In genomic region chr6:136956590-136957573, GRCh38 we compare ENCODE assay signal across 11 cellular contexts. TPM values are rescaled to one million over a fixed set of nuclear protein-coding genes. Genes with fewer than 3 reads are reported as not detected.
DNase-seq lines count a peak whose midpoint lies in the region; ATAC-seq and TF ChIP-seq lines count a peak whose summit lies in the region.
"Had no signal": no experiment of that assay in that cellular context is flagged by ENCODE, and none has a peak within 500 bp of the region (broad histone marks: within the 10 kb centered on the region; RNA-seq: fewer than 3 reads in every experiment).

No MANE protein-coding gene starts in this region.

- BruUV-seq in Caco-2 (replicated peaks; lab: Mats Ljungman, UMichigan), result no TSS peak

- H3K36me3 Mint-ChIP-seq in Caco-2 (ENCODE audit: insufficient read depth, unreplicated experiment) (peaks cover 11% of the 10 kb centered on the region), immature natural killer cell (no peaks in the 10 kb centered on the region)
- H3K36me3 Mint-ChIP-seq: CD4-positive, alpha-beta memory T cell had no signal

- POLR2A ChIA-PET in Caco-2 (lab: Charles Lee), result no interaction called here

- H3K27me3 Mint-ChIP-seq in Caco-2 (ENCODE audit: insufficient read depth, unreplicated experiment) (no peaks in the 10 kb centered on the region), immature natural killer cell (ENCODE audit: low read depth in 3 of 3) (peaks cover 10 to 11% (median 10%) of the 10 kb centered on the region in 3 donors)

- TF ChIP-seq CTCF in Caco-2 (IDR thresholded peaks at IDR 0.05; ENCODE audit: insufficient read depth in 1 of 2, low read depth in 1 of 2, low read length in 1 of 2, severe bottlenecking in 1 of 2, unreplicated experiment in 1 of 2), result no peak

- H3K27ac Mint-ChIP-seq in Caco-2 (ENCODE audit: unreplicated experiment), result peak overlapping the region; percentile 53
- H3K27ac Mint-ChIP-seq in immature natural killer cell, result peak overlapping the region in 1 of 6 donors; percentile 18

- ATAC-seq in esophagus mucosa (no peak), HG02852 (IDR thresholded peaks at IDR 0.05; ENCODE audit: unreplicated experiment) (no peak), HG03460 (IDR thresholded peaks at IDR 0.05; ENCODE audit: unreplicated experiment) (no peak)

- CTCF ChIA-PET in Caco-2 (lab: Charles Lee), result interaction anchor here (0.6 kb wide), 1 partner anchor 57 kb away, joined by 3 read pairs; no protein-coding TSS in a partner anchor

- intact Hi-C loops in Caco-2 (cut with micrococcal nuclease; ENCODE audit: unreplicated experiment), result no loop called here

- H3K27me3 ChIP-seq in Caco-2 (replicated peaks; ENCODE audit: control insufficient read depth, insufficient read depth, low read length), result no peaks in the 10 kb centered on the region

- H3K4me3 Mint-ChIP-seq in Caco-2 (ENCODE audit: unreplicated experiment) (no peak overlapping the region), immature natural killer cell (peak overlapping the region; percentile 11 to 63 (median 31))
- H3K4me3 Mint-ChIP-seq: CD4-positive, alpha-beta memory T cell had no signal

- H3K4me1 ChIP-seq in Caco-2, result peaks cover 27% of the 10 kb centered on the region

- H3K4me1 Mint-ChIP-seq in Caco-2 (ENCODE audit: low read depth, unreplicated experiment) (peaks cover 18% of the 10 kb centered on the region), immature natural killer cell (peaks cover 8 to 11% of the 10 kb centered on the region in 2 donors)
- H3K4me1 Mint-ChIP-seq: CD4-positive, alpha-beta memory T cell had no signal

- H3K9me3 ChIP-seq in Caco-2, result no peaks in the 10 kb centered on the region

- no peak overlapping the region for H3K4me3 ChIP-seq in Caco-2 (ENCODE audit: low read depth, low read length)

- no peaks in the 10 kb centered on the region for H3K9me3 Mint-ChIP-seq in Caco-2 (ENCODE audit: unreplicated experiment)
- H3K9me3 Mint-ChIP-seq in immature natural killer cell, result no peaks in the 10 kb centered on the region
- H3K9me3 Mint-ChIP-seq: CD4-positive, alpha-beta memory T cell had no signal

- DNase-seq in Caco-2 (peak in 1 of 2 experiments; percentile 20), LHCN-M2 (ENCODE audit: low read depth) (peak; percentile 34), SHP77 (lab: John Stamatoyannopoulos, UW) (peak; percentile 44 to 59), immature natural killer cell (peak; percentile 12 to 20 (median 17)), activated gamma-delta T cell (lab: John Stamatoyannopoulos, UW) (no peak)
- DNase-seq: CD4-positive, alpha-beta memory T cell; KG1 had no signal

- no peaks in the 10 kb centered on the region for H3K36me3 ChIP-seq in Caco-2 (ENCODE audit: control insufficient read depth, insufficient read depth, low read length)

RNA-seq across cellular contexts. Expression of gene SLC35D3, which starts 34.8 kb away (rescaled TPM):
- total RNA-seq in Caco-2 (2022) (1.4 and 2.3 TPM in 2 replicates), LHCN-M2 (2014; rRNA removed) (not detected in 2 replicates), esophagus mucosa (not detected)
- 0.06 TPM for polyA plus RNA-seq in LHCN-M2 (2012)
- polyA plus RNA-seq in immature natural killer cell, result under 1 TPM in 1 of 3 donors, not detected in 2; 0.10 TPM
- total RNA-seq: CD4-positive, alpha-beta memory T cell; pulmonary artery endothelial cell had no signal
- polyA plus RNA-seq: CD4-positive, alpha-beta memory T cell had no signal
